Comparison of ENCODE assay signal across 12 cellular contexts in genomic region chr2:146874260-146874658, GRCh38.
DNase-seq lines count a peak whose midpoint lies in the region; ATAC-seq lines count a peak whose summit lies in the region.
"Had no signal": no experiment of that assay in that cellular context is flagged by ENCODE, and none has a peak within 500 bp of the region (broad histone marks: within the 10 kb centered on the region; RNA-seq: fewer than 3 reads in every experiment).

No MANE protein-coding gene starts in this region.

- ATAC-seq in GM21423 (IDR thresholded peaks at IDR 0.05; ENCODE audit: unreplicated experiment) (no peak), HG03095 (IDR thresholded peaks at IDR 0.05; ENCODE audit: unreplicated experiment) (no peak), GM21390 (IDR thresholded peaks at IDR 0.05; ENCODE audit: unreplicated experiment) (no peak)
- ATAC-seq: GM23338 had no signal

- in situ Hi-C loops in ACHN (cut with HindIII; ENCODE audit: low pct_ligation_motif_present, low pct_unique_long_range_greater_than_20kb, low sequenced_read_pairs): no loop called here

- peak; percentile 86 for DNase-seq in ACHN
- peak; percentile 3 for DNase-seq in KG1 (lab: John Stamatoyannopoulos, UW)
- DNase-seq in amniotic epithelial cell (ENCODE audit: low read depth): peak; percentile 84
- peak; percentile 50 for DNase-seq in iris pigment epithelial cell (ENCODE audit: low read depth)
- no peak for DNase-seq in GM19240 (ENCODE audit: insufficient read length, low spot score)
- DNase-seq: effector memory CD4-positive, alpha-beta T cell; midbrain; stimulated activated CD4-positive, alpha-beta T cell treated with anti-CD3 and anti-CD28 coated beads, Interleukin-15, amount 100 ng/mL, for 24 hours had no signal
